In the genomic region with DNA sequence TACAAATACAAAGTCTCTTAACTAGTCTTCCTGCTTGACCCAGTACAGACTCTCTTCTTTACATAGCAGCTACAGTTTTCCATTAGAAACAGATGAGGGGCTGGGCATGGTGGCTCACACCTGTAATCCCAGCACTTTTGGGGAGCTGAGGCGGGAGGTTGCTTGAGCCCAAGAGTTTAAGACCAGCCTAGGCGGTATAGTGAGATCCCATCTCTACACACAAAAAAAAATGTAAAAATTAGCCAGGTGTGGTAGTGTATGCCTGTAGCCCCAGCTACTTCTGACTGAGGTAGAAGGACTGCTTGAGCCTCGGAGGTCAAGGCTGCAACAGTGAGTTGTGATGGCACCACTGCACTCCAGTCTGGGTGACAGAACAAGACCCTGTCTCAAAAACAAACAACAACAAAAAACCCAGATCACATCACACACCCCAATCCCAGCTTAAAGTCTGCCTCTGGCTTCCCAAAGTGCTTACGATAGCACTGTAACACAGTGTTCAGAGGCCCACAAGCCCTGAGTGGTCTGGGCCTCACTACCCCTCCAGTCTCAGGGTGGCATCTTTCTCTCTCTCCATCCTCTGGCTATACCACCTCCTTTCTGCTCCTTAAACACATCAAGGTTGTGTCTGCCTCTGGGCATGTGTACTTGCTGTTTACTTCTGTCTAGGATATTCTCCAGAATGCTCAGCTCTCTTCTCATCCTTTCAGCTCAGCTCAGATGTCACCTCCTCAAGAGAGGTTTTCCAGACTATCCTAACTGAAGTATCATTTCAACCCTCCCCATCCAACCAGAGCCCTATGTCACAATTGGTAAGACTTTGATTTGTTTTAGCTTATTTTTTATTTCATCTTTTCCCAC, we compare ENCODE assay signal across 22 cellular contexts. TPM values are rescaled to one million over a fixed set of nuclear protein-coding genes. Genes with fewer than 3 reads are reported as not detected.
DNase-seq lines count a peak whose midpoint lies in the region; ATAC-seq, FAIRE-seq and TF ChIP-seq lines count a peak whose summit lies in the region.
"Had no signal": no experiment of that assay in that cellular context is flagged by ENCODE, and none has a peak within 500 bp of the region (broad histone marks: within the 10 kb centered on the region; RNA-seq: fewer than 3 reads in every experiment).

No MANE protein-coding gene starts in this region.

- no peak overlapping the region for H4K91ac ChIP-seq in H1 (replicated peaks; ENCODE audit: insufficient read length, low read length)

- no peak overlapping the region for H3K4me3 ChIP-seq in H1 (ENCODE audit: extremely low read depth in 1 of 4, insufficient read depth in 2 of 4, low read depth in 3 of 4, low read length in 4 of 4)
- H3K4me3 ChIP-seq: adrenal gland, MG63, smooth muscle cell, vagina had no signal

- H3K9ac ChIP-seq in H1 (replicated peaks in 1 of 4; ENCODE audit: extremely low read depth in 1 of 4, low read depth in 3 of 4, low read length in 3 of 4), result no peak overlapping the region
- H3K9ac ChIP-seq: parathyroid adenoma had no signal

- peaks cover 0 to 8% of the 10 kb centered on the region in 2 experiments for H4K20me1 ChIP-seq in H1 (replicated peaks in 1 of 2; ENCODE audit: control insufficient read depth in 1 of 2, insufficient read depth in 2 of 2, low read length in 2 of 2)

- H3K27ac ChIP-seq in H1 (ENCODE audit: low read depth, low read length), result no peak overlapping the region
- H3K27ac ChIP-seq: adrenal gland, parathyroid adenoma, vagina had no signal

- no peak overlapping the region for H4K8ac ChIP-seq in H1 (ENCODE audit: extremely low read depth, insufficient read depth, low read length)

- H3K27me3 Mint-ChIP-seq in activated naive CD4-positive, alpha-beta T cell treated with anti-CD3 and anti-CD28 coated beads for 36 hours (ENCODE audit: low read depth), result no peaks in the 10 kb centered on the region
- no peaks in the 10 kb centered on the region for H3K27me3 Mint-ChIP-seq in T-cell
- H3K27me3 Mint-ChIP-seq in stimulated activated naive CD8-positive, alpha-beta T cell treated with anti-CD3 and anti-CD28 coated beads, Interleukin-15, amount 100 ng/mL, for 72 hours, result peaks cover under 1% of the 10 kb centered on the region

- H3K18ac ChIP-seq in H1 (ENCODE audit: extremely low read depth, low read length), result no peak overlapping the region

- H3K14ac ChIP-seq in H1 (ENCODE audit: insufficient read length), result no peak overlapping the region

- H3K27ac Mint-ChIP-seq in activated naive CD4-positive, alpha-beta T cell treated with anti-CD3 and anti-CD28 coated beads, Interleukin-2, amount 50 U/mL, for 72 hours, result peak overlapping the region; percentile 34 to 54
- no peak overlapping the region for H3K27ac Mint-ChIP-seq in activated naive CD4-positive, alpha-beta T cell treated with anti-CD3 and anti-CD28 coated beads for 36 hours
- H3K27ac Mint-ChIP-seq in T-cell, result peak overlapping the region; percentile 34 to 65
- peak overlapping the region in 1 of 2 donors; percentile 87 for H3K27ac Mint-ChIP-seq in stimulated activated naive CD8-positive, alpha-beta T cell treated with anti-CD3 and anti-CD28 coated beads, Interleukin-15, amount 100 ng/mL, for 72 hours

- TF ChIP-seq POLR2A in H1 (IDR thresholded peaks at IDR 0.05; ENCODE audit: control extremely low read depth in 1 of 2, low read depth in 2 of 2, low read length in 2 of 2), result no peak
- TF ChIP-seq POLR2A in GM18505 (IDR thresholded peaks at IDR 0.05; ENCODE audit: borderline replicate concordance, extremely low read depth, insufficient read depth, insufficient read length), result no peak

- intact Hi-C loops in activated naive CD4-positive, alpha-beta T cell treated with anti-CD3 and anti-CD28 coated beads for 36 hours (cut with micrococcal nuclease), result no loop called here

- H2BK20ac ChIP-seq in H1 (ENCODE audit: low read length), result no peak overlapping the region

- H3K9me3 Mint-ChIP-seq in activated naive CD4-positive, alpha-beta T cell treated with anti-CD3 and anti-CD28 coated beads, Interleukin-2, amount 50 U/mL, for 72 hours, result peaks cover 0 to 6% of the 10 kb centered on the region in 2 donors
- H3K9me3 Mint-ChIP-seq in activated naive CD4-positive, alpha-beta T cell treated with anti-CD3 and anti-CD28 coated beads for 36 hours, result no peaks in the 10 kb centered on the region
- no peaks in the 10 kb centered on the region for H3K9me3 Mint-ChIP-seq in T-cell
- H3K9me3 Mint-ChIP-seq in stimulated activated naive CD8-positive, alpha-beta T cell treated with anti-CD3 and anti-CD28 coated beads, Interleukin-15, amount 100 ng/mL, for 72 hours, result no peaks in the 10 kb centered on the region

- no peak for TF ChIP-seq CTCF in H1 (IDR thresholded peaks at IDR 0.05; ENCODE audit: control extremely low read depth in 1 of 3, insufficient read depth in 1 of 3, low read depth in 1 of 3, low read length in 3 of 3)

- FAIRE-seq in H1 (lab: Jason Lieb, UNC), result no peak
- FAIRE-seq: G401.6 had no signal

- no peak overlapping the region for H2AFZ ChIP-seq in H1 (ENCODE audit: low read length)
- H2AFZ ChIP-seq: parathyroid adenoma had no signal

- TF ChIP-seq RAD21 in H1 (IDR thresholded peaks at IDR 0.05 in 1 of 2, conservative IDR thresholded peaks at IDR 0.05 in 1 of 2; ENCODE audit: low read depth in 2 of 2, low read length in 2 of 2), result no peak

- peaks cover 6% of the 10 kb centered on the region for H3K79me1 ChIP-seq in H1 (ENCODE audit: low read depth, low read length)

- peaks cover 16 to 62% of the 10 kb centered on the region in 2 donors for H3K36me3 Mint-ChIP-seq in activated naive CD4-positive, alpha-beta T cell treated with anti-CD3 and anti-CD28 coated beads, Interleukin-2, amount 50 U/mL, for 72 hours
- peaks cover 21% of the 10 kb centered on the region for H3K36me3 Mint-ChIP-seq in activated naive CD4-positive, alpha-beta T cell treated with anti-CD3 and anti-CD28 coated beads for 36 hours (ENCODE audit: low read depth)
- peaks cover 11% of the 10 kb centered on the region for H3K36me3 Mint-ChIP-seq in T-cell

- H2BK12ac ChIP-seq in H1 (ENCODE audit: low read depth, low read length), result no peak overlapping the region

- POLR2A ChIA-PET in T-cell (lab: Charles Lee) (no interaction called here), H1 (lab: Charles Lee; ENCODE audit: partially characterized antibody) (no interaction called here)

- no peak for DNase-seq in activated naive CD4-positive, alpha-beta T cell treated with anti-CD3 and anti-CD28 coated beads, Interleukin-2, amount 50 U/mL, for 72 hours (ENCODE audit: low spot score in 2 of 2)
- no peak for DNase-seq in activated naive CD4-positive, alpha-beta T cell treated with anti-CD3 and anti-CD28 coated beads for 36 hours
- DNase-seq in T-cell (no peak), H1 (ENCODE audit: low read depth in 1 of 2, low spot score in 2 of 2) (no peak), HK-2 (ENCODE audit: unreplicated experiment) (no peak), NCI-H1092 treated with DMSO at 0.1 percent for 48 hours (lab: John Stamatoyannopoulos, UW) (no peak)
- DNase-seq in stimulated activated naive CD8-positive, alpha-beta T cell treated with anti-CD3 and anti-CD28 coated beads, Interleukin-15, amount 100 ng/mL, for 72 hours, result no peak
- DNase-seq: activated CD4-positive, CD25-positive, alpha-beta regulatory T cell treated with anti-CD3 and anti-CD28 coated beads, Interleukin-2, amount 50 U/mL, for 72 hours; adrenal gland; Caco-2; effector CD8-positive, alpha-beta T cell; hippocampal formation; MG63; NCI-H187; NCI-H345; stimulated activated naive CD4-positive, alpha-beta T cell treated with Interleukin-2 at 50 U/mL for 16 hours had no signal

- no peak overlapping the region for H4K5ac ChIP-seq in H1 (ENCODE audit: insufficient read length, low read depth, low read length)

- peaks cover 3 to 7% (median 5%) of the 10 kb centered on the region in 4 experiments; a peak in 5 of 7 replicates for H3K4me1 ChIP-seq in H1 (replicated peaks in 1 of 4; ENCODE audit: control insufficient read depth in 3 of 4, insufficient read depth in 4 of 4, low read length in 3 of 4)

- no peaks in the 10 kb centered on the region for H3K9me3 ChIP-seq in H1 (ENCODE audit: insufficient read depth in 2 of 2, low read depth in 1 of 2, low read length in 1 of 2)
- H3K9me3 ChIP-seq: adrenal gland, Caco-2, MG63, vagina had no signal

- no peak overlapping the region for H2BK120ac ChIP-seq in H1 (replicated peaks; ENCODE audit: low read depth, low read length)

- no peak overlapping the region for H3K4me3 Mint-ChIP-seq in activated naive CD4-positive, alpha-beta T cell treated with anti-CD3 and anti-CD28 coated beads for 36 hours
- H3K4me3 Mint-ChIP-seq in T-cell, result no peak overlapping the region
- peak overlapping the region; percentile 70 to 71 for H3K4me3 Mint-ChIP-seq in stimulated activated naive CD8-positive, alpha-beta T cell treated with anti-CD3 and anti-CD28 coated beads, Interleukin-15, amount 100 ng/mL, for 72 hours

- CTCF ChIA-PET in activated naive CD4-positive, alpha-beta T cell treated with anti-CD3 and anti-CD28 coated beads for 36 hours (lab: Charles Lee), result interaction anchor here (1.3 to 1.8 kb wide), 3 partner anchors 61 to 97 kb away, joined by 3 to 6 read pairs (median 4); no protein-coding TSS in a partner anchor
- CTCF ChIA-PET in T-cell (lab: Charles Lee) (interaction anchor here (0.6 to 1.0 kb wide), 3 partner anchors 38 to 362 kb away, joined by 3 to 10 read pairs (median 3); no protein-coding TSS in a partner anchor), H1 (lab: Charles Lee; ENCODE audit: partially characterized antibody) (interaction anchor here (0.6 to 1.9 kb wide), 6 partner anchors 12 to 559 kb away, joined by 3 to 6 read pairs (median 3); no protein-coding TSS in a partner anchor)

- peaks cover 8% of the 10 kb centered on the region for H3K23me2 ChIP-seq in H1 (ENCODE audit: low read depth, low read length)

- 0 out of 2 replicates have a peak overlapping the region, but pooled peaks have one; percentile 20 for H2AK5ac ChIP-seq in H1 (ENCODE audit: low read depth, low read length)

- H3K79me2 ChIP-seq in H1 (ENCODE audit: control insufficient read depth in 1 of 2, insufficient read depth in 2 of 2, low read length in 2 of 2), result peaks cover 18 to 69% of the 10 kb centered on the region in 2 experiments

- H3K4me2 ChIP-seq in H1 (ENCODE audit: insufficient read depth in 1 of 2, low read depth in 2 of 2, low read length in 2 of 2), result no peak overlapping the region
- H3K4me2 ChIP-seq: smooth muscle cell had no signal

- H2BK15ac ChIP-seq in H1 (ENCODE audit: low read length), result no peak overlapping the region

- no peak for ATAC-seq in activated naive CD4-positive, alpha-beta T cell treated with anti-CD3 and anti-CD28 coated beads, Interleukin-2, amount 50 U/mL, for 72 hours
- no peak for ATAC-seq in T-cell (replicated peaks in 1 of 4)
- ATAC-seq in stimulated activated naive CD8-positive, alpha-beta T cell treated with anti-CD3 and anti-CD28 coated beads, Interleukin-15, amount 100 ng/mL, for 72 hours, result no peak
- no peak for ATAC-seq in GM18505 (IDR thresholded peaks at IDR 0.05; ENCODE audit: unreplicated experiment)
- ATAC-seq: HCT116 had no signal

- H3K27me3 ChIP-seq in H1 (replicated peaks in 1 of 4; ENCODE audit: control insufficient read depth in 3 of 4, extremely low read depth in 1 of 4, insufficient read depth in 3 of 4, low read length in 3 of 4), result no peaks in the 10 kb centered on the region
- H3K27me3 ChIP-seq: adrenal gland, MG63, vagina had no signal

- 97% methylated on average over 4 of the region's 4 CpGs; no CpG with 5 or more reads in 1 of the 2 experiments for WGBS in H1 (ENCODE audit: extremely low coverage in 1 of 2, insufficient coverage in 1 of 2, insufficient read length in 1 of 2, insufficient replicate concordance in 2 of 2, low coverage in 1 of 2, low lambda C conversion rate in 2 of 2, missing lambda C conversion rate in 1 of 2), 2 experiments

- H3K4ac ChIP-seq in H1 (replicated peaks; ENCODE audit: insufficient read length, low read depth, low read length), result no peak overlapping the region

- H3K4me1 Mint-ChIP-seq in activated naive CD4-positive, alpha-beta T cell treated with anti-CD3 and anti-CD28 coated beads for 36 hours (ENCODE audit: low read depth), result peaks cover 40% of the 10 kb centered on the region
- H3K4me1 Mint-ChIP-seq in T-cell, result peaks cover 40 to 61% (median 60%) of the 10 kb centered on the region in 3 donors
- H3K4me1 Mint-ChIP-seq in stimulated activated naive CD8-positive, alpha-beta T cell treated with anti-CD3 and anti-CD28 coated beads, Interleukin-15, amount 100 ng/mL, for 72 hours, result peaks cover 65% of the 10 kb centered on the region

- TF ChIP-seq EP300 in H1 (IDR thresholded peaks at IDR 0.05; ENCODE audit: borderline replicate concordance in 1 of 2, low read depth in 2 of 2, low read length in 2 of 2), result no peak

- H2BK5ac ChIP-seq in H1 (ENCODE audit: low read depth, low read length), result no peak overlapping the region

- peaks cover 4 to 17% (median 7%) of the 10 kb centered on the region in 4 experiments; a peak in 5 of 8 replicates for H3K36me3 ChIP-seq in H1 (ENCODE audit: control insufficient read depth in 2 of 4, insufficient read depth in 4 of 4, low read length in 3 of 4)
- H3K36me3 ChIP-seq: adrenal gland, MG63, vagina had no signal

- no peak overlapping the region for H3K56ac ChIP-seq in H1 (replicated peaks; ENCODE audit: insufficient read length, low read depth, low read length)

- no peak overlapping the region for H3K23ac ChIP-seq in H1 (ENCODE audit: insufficient read length)

RNA-seq across cellular contexts. Expression of a gene that starts 4.0 kb away (rescaled TPM):
- total RNA-seq in activated naive CD4-positive, alpha-beta T cell treated with anti-CD3 and anti-CD28 coated beads, Interleukin-2, amount 50 U/mL, for 72 hours, result 10 to 100 TPM; 15.7 to 23.7 TPM
- 10 to 100 TPM; 26.2 to 27.7 TPM for total RNA-seq in activated naive CD4-positive, alpha-beta T cell treated with anti-CD3 and anti-CD28 coated beads for 36 hours
- 10 to 100 TPM; 12.8 to 26.3 (median 17.5) TPM for total RNA-seq in T-cell
- total RNA-seq in H1 (2021; fragmentation: NEBNext Ultra II Directional; extraction: Animal tissue kit (Norgen Biotek cat#: 25700)), result 34.0 and 37.8 TPM in 2 replicates
- 22.1 and 28.2 TPM in 2 replicates for polyA plus RNA-seq in H1 (2011; rRNA removed)
- 23.4 TPM for polyA plus RNA-seq in H1 (2011; cell fraction: cytosol; rRNA removed)
- polyA plus RNA-seq in H1 (2011; cell fraction: nucleus; rRNA removed), result 22.0 TPM
- polyA plus RNA-seq in H1 (2012, experiment 1 of 2), result 18.6 to 24.4 TPM (median 22.7 TPM) in 4 replicates
- polyA plus RNA-seq in H1 (2012, experiment 2 of 2), result 5.0 TPM
- polyA plus RNA-seq in H1 (2013, experiment 1 of 2), result 29.4 TPM
- polyA plus RNA-seq in H1 (2013, experiment 2 of 2), result 32.1 TPM
- 19.3 and 23.3 TPM in 2 replicates for polyA minus RNA-seq in H1 (2011; rRNA and poly(A)+ RNA removed)
- 9.0 TPM for polyA minus RNA-seq in H1 (2011; cell fraction: cytosol; rRNA and poly(A)+ RNA removed)
- polyA minus RNA-seq in H1 (2011; cell fraction: nucleus; rRNA and poly(A)+ RNA removed), result 20.8 TPM

Comparison
In these comparisons a context has a peak if more than half of its experiments do, and no peak if none do; other contexts are left out.
1. H3K4me3 Mint-ChIP-seq: peak in stimulated activated naive CD8-positive, alpha-beta T cell treated with anti-CD3 and anti-CD28 coated beads, Interleukin-15, amount 100 ng/mL, for 72 hours (2 of 2); none in activated naive CD4-positive, alpha-beta T cell treated with anti-CD3 and anti-CD28 coated beads for 36 hours (single experiment) and T-cell (0 of 3).